Comparison of ENCODE assay signal across 20 cellular contexts in the genomic region with DNA sequence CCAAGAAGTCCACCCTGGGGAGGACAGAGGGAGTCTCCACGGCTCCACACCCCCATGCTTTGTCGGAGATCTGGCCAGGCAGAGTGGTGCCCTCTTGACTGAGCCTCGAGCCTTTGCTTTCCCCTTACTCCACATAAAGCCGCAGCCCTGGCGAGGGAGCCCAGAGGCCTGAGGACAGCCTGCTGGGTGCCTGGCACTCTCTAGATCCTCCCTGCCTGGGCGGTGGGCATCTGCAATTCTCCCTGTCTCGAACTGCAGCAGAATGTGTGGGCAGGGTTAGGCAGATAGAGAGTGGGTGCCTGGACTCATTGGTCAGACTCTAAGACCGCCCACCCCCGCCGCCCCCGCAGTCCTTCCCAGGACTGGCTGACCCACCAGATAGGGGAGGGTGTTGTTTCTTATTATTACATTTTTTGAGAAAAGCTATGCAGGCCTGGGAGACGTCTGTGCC. TPM values are rescaled to one million over a fixed set of nuclear protein-coding genes. Genes with fewer than 3 reads are reported as not detected.
DNase-seq lines count a peak whose midpoint lies in the region; ATAC-seq and TF ChIP-seq lines count a peak whose summit lies in the region.
"Had no signal": no experiment of that assay in that cellular context is flagged by ENCODE, and none has a peak within 500 bp of the region (broad histone marks: within the 10 kb centered on the region; RNA-seq: fewer than 3 reads in every experiment).

No MANE protein-coding gene starts in this region.

- no TSS peak for BruUV-seq in Calu3 (replicated peaks; lab: Mats Ljungman, UMichigan)

- no peaks in the 10 kb centered on the region for H3K9me3 Mint-ChIP-seq in brain
- H3K9me3 Mint-ChIP-seq in nephron, result no peaks in the 10 kb centered on the region
- H3K9me3 Mint-ChIP-seq in activated naive CD4-positive, alpha-beta T cell treated with anti-CD3 and anti-CD28 coated beads for 36 hours, result no peaks in the 10 kb centered on the region
- H3K9me3 Mint-ChIP-seq in Calu3 (ENCODE audit: low read depth, unreplicated experiment), result no peaks in the 10 kb centered on the region
- H3K9me3 Mint-ChIP-seq: activated CD4-positive, alpha-beta memory T cell treated with anti-CD3 and anti-CD28 coated beads, Interleukin-2, amount 10 ng/mL, durations not matched to agents 7 days and 5 days; activated naive CD8-positive, alpha-beta T cell treated with anti-CD3 and anti-CD28 coated beads, Interleukin-2, amount 50 U/mL, for 24 hours; CD4-positive, CD25-positive, alpha-beta regulatory T cell; mesothelial cell of epicardium; naive thymus-derived CD8-positive, alpha-beta T cell had no signal

- TF ChIP-seq CTCF in C4-2B (conservative IDR thresholded peaks at IDR 0.05), result no peak
- no peak for TF ChIP-seq CTCF in HEK293 (tag by site-specific recombination; IDR thresholded peaks at IDR 0.05)
- no peak for TF ChIP-seq CTCF in brain (conservative IDR thresholded peaks at IDR 0.05)
- TF ChIP-seq CTCF in nephron (IDR thresholded peaks at IDR 0.05; ENCODE audit: unreplicated experiment in 3 of 3), result no peak
- no peak for TF ChIP-seq CTCF in Calu3 (IDR thresholded peaks at IDR 0.05; ENCODE audit: unreplicated experiment)

- peak overlapping the region in 1 of 5 experiments; percentile 19 for H3K4me3 Mint-ChIP-seq in brain
- peak overlapping the region in 2 of 3 experiments; percentile 9 to 45 for H3K4me3 Mint-ChIP-seq in nephron
- H3K4me3 Mint-ChIP-seq in activated naive CD4-positive, alpha-beta T cell treated with anti-CD3 and anti-CD28 coated beads for 36 hours, result no peak overlapping the region
- H3K4me3 Mint-ChIP-seq in Calu3 (ENCODE audit: low read depth, unreplicated experiment), result no peak overlapping the region
- H3K4me3 Mint-ChIP-seq: activated CD4-positive, alpha-beta memory T cell treated with anti-CD3 and anti-CD28 coated beads, Interleukin-2, amount 10 ng/mL, durations not matched to agents 7 days and 5 days; activated naive CD8-positive, alpha-beta T cell treated with anti-CD3 and anti-CD28 coated beads, Interleukin-2, amount 50 U/mL, for 24 hours; CD4-positive, CD25-positive, alpha-beta regulatory T cell; mesothelial cell of epicardium; naive thymus-derived CD8-positive, alpha-beta T cell had no signal

- ATAC-seq in GM21390 (IDR thresholded peaks at IDR 0.05; ENCODE audit: unreplicated experiment) (no peak), HG03342 (IDR thresholded peaks at IDR 0.05; ENCODE audit: unreplicated experiment) (no peak)
- ATAC-seq: activated CD4-positive, CD25-positive, alpha-beta regulatory T cell treated with anti-CD3 and anti-CD28 coated beads, Interleukin-2, amount 50 U/mL, for 24 hours; activated naive CD8-positive, alpha-beta T cell treated with anti-CD3 and anti-CD28 coated beads, Interleukin-2, amount 50 U/mL, for 24 hours; left cardiac atrium; naive thymus-derived CD8-positive, alpha-beta T cell had no signal

- CTCF ChIA-PET in HEK293 (lab: Yijun Ruan, JAX), result interaction anchor here (0.7 to 0.9 kb wide), 2 partner anchors 10 to 87 kb away, joined by 3 to 4 read pairs; no protein-coding TSS in a partner anchor
- CTCF ChIA-PET in activated naive CD4-positive, alpha-beta T cell treated with anti-CD3 and anti-CD28 coated beads for 36 hours (lab: Charles Lee), result interaction anchor here (0.7 kb wide), 1 partner anchor 16 kb away, joined by 3 read pairs; no protein-coding TSS in a partner anchor
- CTCF ChIA-PET in Calu3 (lab: Charles Lee), result no interaction called here

- H3K9me3 ChIP-seq in HEK293 (ENCODE audit: control insufficient read depth, insufficient read depth, low read depth, low read length), result no peaks in the 10 kb centered on the region
- H3K9me3 ChIP-seq: HAP-1 had no signal

- H3K27ac Mint-ChIP-seq in brain (peak overlapping the region; percentile 18 to 87 (median 72)), nephron (peak overlapping the region; percentile 58 to 90 (median 88)), Calu3 (ENCODE audit: unreplicated experiment) (no peak overlapping the region)
- H3K27ac Mint-ChIP-seq in activated naive CD4-positive, alpha-beta T cell treated with anti-CD3 and anti-CD28 coated beads for 36 hours, result no peak overlapping the region
- H3K27ac Mint-ChIP-seq: activated CD4-positive, alpha-beta memory T cell treated with anti-CD3 and anti-CD28 coated beads, Interleukin-2, amount 10 ng/mL, durations not matched to agents 7 days and 5 days; activated naive CD8-positive, alpha-beta T cell treated with anti-CD3 and anti-CD28 coated beads, Interleukin-2, amount 50 U/mL, for 24 hours; CD4-positive, CD25-positive, alpha-beta regulatory T cell; mesothelial cell of epicardium; naive thymus-derived CD8-positive, alpha-beta T cell had no signal

- peaks cover 0 to 6% of the 10 kb centered on the region in 2 experiments; a peak in 2 of 3 replicates for H3K36me3 ChIP-seq in HEK293 (ENCODE audit: control insufficient read depth in 2 of 2, insufficient read depth in 1 of 2, low read length in 2 of 2)
- H3K36me3 ChIP-seq: HAP-1 had no signal

- H3K4me3 ChIP-seq in HEK293 (ENCODE audit: low read depth, low read length), result no peak overlapping the region
- H3K4me3 ChIP-seq: HAP-1 had no signal

- H3K4me1 Mint-ChIP-seq in brain, result peaks cover 53% of the 10 kb centered on the region
- peaks cover 70% of the 10 kb centered on the region for H3K4me1 Mint-ChIP-seq in nephron
- no peaks in the 10 kb centered on the region for H3K4me1 Mint-ChIP-seq in activated naive CD4-positive, alpha-beta T cell treated with anti-CD3 and anti-CD28 coated beads for 36 hours (ENCODE audit: low read depth)
- H3K4me1 Mint-ChIP-seq in Calu3 (ENCODE audit: low read depth, unreplicated experiment), result no peaks in the 10 kb centered on the region
- H3K4me1 Mint-ChIP-seq: activated CD4-positive, alpha-beta memory T cell treated with anti-CD3 and anti-CD28 coated beads, Interleukin-2, amount 10 ng/mL, durations not matched to agents 7 days and 5 days; activated naive CD8-positive, alpha-beta T cell treated with anti-CD3 and anti-CD28 coated beads, Interleukin-2, amount 50 U/mL, for 24 hours; CD4-positive, CD25-positive, alpha-beta regulatory T cell had no signal

- intact Hi-C loops in activated naive CD4-positive, alpha-beta T cell treated with anti-CD3 and anti-CD28 coated beads for 36 hours (cut with micrococcal nuclease), result loop anchor here (10.0 kb wide), 1 partner anchor 1041 kb away; no protein-coding TSS in a partner anchor
- intact Hi-C loops in Calu3 (cut with micrococcal nuclease; ENCODE audit: unreplicated experiment), result no loop called here

- H3K36me3 Mint-ChIP-seq in brain (peaks cover 7% of the 10 kb centered on the region), nephron (ENCODE audit: low read depth) (peaks cover 17% of the 10 kb centered on the region), Calu3 (ENCODE audit: insufficient read depth, unreplicated experiment) (peaks cover 3% of the 10 kb centered on the region)
- no peaks in the 10 kb centered on the region for H3K36me3 Mint-ChIP-seq in activated naive CD4-positive, alpha-beta T cell treated with anti-CD3 and anti-CD28 coated beads for 36 hours (ENCODE audit: low read depth)
- H3K36me3 Mint-ChIP-seq: CD4-positive, CD25-positive, alpha-beta regulatory T cell had no signal

- no peaks in the 10 kb centered on the region for H3K4me1 ChIP-seq in HEK293 (ENCODE audit: control insufficient read depth, insufficient read depth, low read length)
- H3K4me1 ChIP-seq: HAP-1 had no signal

- POLR2A ChIA-PET in HEK293 (lab: Yijun Ruan, JAX), result no interaction called here

- H3K27ac ChIP-seq in C4-2B (peak overlapping the region; percentile 49), HEK293 (ENCODE audit: extremely low read depth, low read depth, low read length) (no peak overlapping the region)

- DNase-seq in activated naive CD4-positive, alpha-beta T cell treated with anti-CD3 and anti-CD28 coated beads for 36 hours, result no peak
- no peak for DNase-seq in Calu3
- DNase-seq: activated CD4-positive, alpha-beta memory T cell treated with anti-CD3 and anti-CD28 coated beads, Interleukin-2, amount 10 ng/mL, durations not matched to agents 7 days and 5 days; activated effector memory CD4-positive, alpha-beta T cell treated with Interleukin-2 at 50 U/mL for 16 hours; activated naive CD8-positive, alpha-beta T cell treated with anti-CD3 and anti-CD28 coated beads, Interleukin-2, amount 50 U/mL, for 24 hours; CD4-positive, CD25-positive, alpha-beta regulatory T cell; left cardiac atrium; naive thymus-derived CD8-positive, alpha-beta T cell; NCI-H774; OCI-M1; T1000 had no signal

- H3K27me3 Mint-ChIP-seq in brain, result no peaks in the 10 kb centered on the region
- no peaks in the 10 kb centered on the region for H3K27me3 Mint-ChIP-seq in nephron (ENCODE audit: low read depth)
- H3K27me3 Mint-ChIP-seq in activated naive CD4-positive, alpha-beta T cell treated with anti-CD3 and anti-CD28 coated beads for 36 hours (ENCODE audit: low read depth), result no peaks in the 10 kb centered on the region
- H3K27me3 Mint-ChIP-seq in Calu3 (ENCODE audit: unreplicated experiment), result no peaks in the 10 kb centered on the region
- H3K27me3 Mint-ChIP-seq: activated naive CD8-positive, alpha-beta T cell treated with anti-CD3 and anti-CD28 coated beads, Interleukin-2, amount 50 U/mL, for 24 hours; naive thymus-derived CD8-positive, alpha-beta T cell had no signal

TF ChIP-seq in HEK293, 187 proteins besides CTCF, POLR2A, EP300 and RAD21 (continues in another document):
- TF ChIP-seq GLIS2 (tag by site-specific recombination; IDR thresholded peaks at IDR 0.05) (no peak), ZNF449 (tag by site-specific recombination; IDR thresholded peaks at IDR 0.05) (no peak), SP2 (tag by site-specific recombination; IDR thresholded peaks at IDR 0.05) (no peak)

RNA-seq across cellular contexts. Expression of gene EPHX1, which starts 13.9 kb away (rescaled TPM):
- 238 TPM for polyA plus RNA-seq in brain (ENCODE audit: insufficient read depth, low read depth, low replicate concordance)
- total RNA-seq in activated naive CD4-positive, alpha-beta T cell treated with anti-CD3 and anti-CD28 coated beads for 36 hours, result 1 to 10 TPM; 3.8 to 5.0 TPM
- total RNA-seq in Calu3 (2022), result 32.5 and 46.6 TPM in 2 replicates

RNA-seq across cellular contexts. Expression of gene SRP9, which starts 46.2 kb away (rescaled TPM):
- polyA plus RNA-seq in brain (ENCODE audit: insufficient read depth, low read depth, low replicate concordance), result 251 TPM
- 100 to 1,000 TPM; 356 to 363 TPM for total RNA-seq in activated naive CD4-positive, alpha-beta T cell treated with anti-CD3 and anti-CD28 coated beads for 36 hours
- 264 and 312 TPM in 2 replicates for total RNA-seq in Calu3 (2022)

RNA-seq across cellular contexts. Expression of gene TMEM63A, which starts 58.3 kb away (rescaled TPM):
- polyA plus RNA-seq in brain (ENCODE audit: insufficient read depth, low read depth, low replicate concordance), result 34.6 TPM
- 10 to 100 TPM; 34.3 to 34.7 TPM for total RNA-seq in activated naive CD4-positive, alpha-beta T cell treated with anti-CD3 and anti-CD28 coated beads for 36 hours
- 253 and 303 TPM in 2 replicates for total RNA-seq in Calu3 (2022)

Comparison
In these comparisons a context has a peak if more than half of its experiments do, and no peak if none do; other contexts are left out.
1. H3K27ac Mint-ChIP-seq: peak in brain (5 of 5) and nephron (3 of 3); none in activated naive CD4-positive, alpha-beta T cell treated with anti-CD3 and anti-CD28 coated beads for 36 hours (single experiment) and Calu3 (single experiment).
2. H3K4me3 Mint-ChIP-seq: peak in nephron (2 of 3); none in activated naive CD4-positive, alpha-beta T cell treated with anti-CD3 and anti-CD28 coated beads for 36 hours (single experiment) and Calu3 (single experiment).